13 cellular contexts compared by ENCODE assay signal in the genomic region with DNA sequence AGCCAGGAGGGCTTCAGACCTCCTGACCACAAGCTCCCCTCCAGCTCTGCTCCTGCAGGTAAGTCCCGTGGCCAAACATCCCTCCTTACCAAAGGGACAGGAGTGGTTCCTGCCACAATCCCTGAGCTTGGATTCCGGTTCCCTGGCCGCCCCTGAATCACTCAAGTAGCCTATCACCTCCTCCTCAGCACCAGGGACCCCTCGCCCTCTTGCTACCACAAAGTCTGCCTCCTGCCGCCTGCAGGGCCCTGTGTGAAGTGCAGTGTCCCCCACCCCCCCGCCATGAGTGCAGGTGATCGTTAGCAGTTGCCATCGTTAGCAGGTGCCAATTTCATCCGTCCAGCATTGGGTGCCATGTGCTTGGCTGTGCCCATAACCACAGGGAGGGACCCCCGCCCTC. TPM values are rescaled to one million over a fixed set of nuclear protein-coding genes. Genes with fewer than 3 reads are reported as not detected.
DNase-seq lines count a peak whose midpoint lies in the region; ATAC-seq, FAIRE-seq and TF ChIP-seq lines count a peak whose summit lies in the region.
"Had no signal": no experiment of that assay in that cellular context is flagged by ENCODE, and none has a peak within 500 bp of the region (broad histone marks: within the 10 kb centered on the region; RNA-seq: fewer than 3 reads in every experiment).

No MANE protein-coding gene starts in this region.

- peak; percentile 43 for DNase-seq in ELF-1 (ENCODE audit: low read depth, low spot score)
- peak; percentile 83 for DNase-seq in H9
- DNase-seq in K562 (ENCODE audit: extremely low read depth in 1 of 4, low spot score in 3 of 4), result peak; percentile 46 to 70 (median 68)
- peak; percentile 53 for DNase-seq in mesendoderm
- DNase-seq in effector CD4-positive, alpha-beta T cell, result no peak
- no peak for DNase-seq in NCI-H128 (lab: John Stamatoyannopoulos, UW; ENCODE audit: unreplicated experiment)
- DNase-seq: activated naive CD4-positive, alpha-beta T cell treated with anti-CD3 and anti-CD28 coated beads, Interleukin-2, amount 10 ng/mL, durations not matched to agents 7 days and 5 days; DMS153; mammary epithelial cell; NCI-H226; SIG-M5 had no signal

- H3K36me3 ChIP-seq in K562 (ENCODE audit: control insufficient read depth, insufficient read depth, low read length) (no peaks in the 10 kb centered on the region), mesendoderm (ENCODE audit: control insufficient read depth, insufficient read depth, low read length) (no peaks in the 10 kb centered on the region)

- H3K9me3 ChIP-seq in H9 (ENCODE audit: control insufficient read depth, low read depth, low read length), result no peaks in the 10 kb centered on the region
- no peaks in the 10 kb centered on the region for H3K9me3 ChIP-seq in K562 (replicated peaks; ENCODE audit: control insufficient read depth, insufficient read depth, low read depth, low read length)

- H3K18ac ChIP-seq in H9 (ENCODE audit: insufficient read length, low read depth, low read length) (no peak overlapping the region), mesendoderm (ENCODE audit: low read length) (no peak overlapping the region)

- H2AFZ ChIP-seq in H9 (ENCODE audit: low read length) (no peak overlapping the region), K562 (ENCODE audit: low read depth, low read length) (no peak overlapping the region)

- no peak overlapping the region for H3K14ac ChIP-seq in H9 (ENCODE audit: insufficient read depth, low read length)

- H3K79me1 ChIP-seq in H9 (ENCODE audit: insufficient read depth, low read depth, low read length, poor library complexity, severe bottlenecking) (no peaks in the 10 kb centered on the region), mesendoderm (ENCODE audit: low read length) (no peaks in the 10 kb centered on the region)

- H3K79me2 ChIP-seq in H9 (ENCODE audit: insufficient read depth, low read length), result no peaks in the 10 kb centered on the region
- no peaks in the 10 kb centered on the region for H3K79me2 ChIP-seq in K562 (ENCODE audit: control insufficient read depth, insufficient read depth, low read length)
- H3K79me2 ChIP-seq in mesendoderm (ENCODE audit: control insufficient read depth, insufficient read depth, low read length), result no peaks in the 10 kb centered on the region

- POLR2A ChIA-PET in K562 (lab: Yijun Ruan, JAX), result interaction anchor here (1.0 kb wide), 1 partner anchor 46 kb away, joined by 3 read pairs; no protein-coding TSS in a partner anchor

- no peak for TF ChIP-seq EP300 in K562 (IDR thresholded peaks at IDR 0.05; ENCODE audit: low read length)

- peaks cover 68% of the 10 kb centered on the region for H3K27me3 Mint-ChIP-seq in H9 (ENCODE audit: low read depth)

- intact Hi-C loops in K562 (cut with micrococcal nuclease), result no loop called here

- H2BK5ac ChIP-seq in H9 (ENCODE audit: insufficient read length, low read length) (no peak overlapping the region), mesendoderm (ENCODE audit: low read length) (no peak overlapping the region)

- peak in 1 of 2 experiments; percentile 55; a peak in 2 of 4 replicates for TF ChIP-seq RAD21 in K562 (CRISPR knock-in tag; conservative IDR thresholded peaks at IDR 0.05 in 1 of 2, IDR thresholded peaks at IDR 0.05 in 1 of 2)

- no peak for TF ChIP-seq POLR2A in K562 (conservative IDR thresholded peaks at IDR 0.05)

- BruUV-seq in K562 (replicated peaks; lab: Mats Ljungman, UMichigan), result no TSS peak

- H2BK12ac ChIP-seq in H9 (ENCODE audit: insufficient read length, low read depth, low read length), result no peak overlapping the region

- H3K23me2 ChIP-seq in H9 (ENCODE audit: insufficient read length, low read depth, low read length, poor library complexity, severe bottlenecking), result no peaks in the 10 kb centered on the region

- H4K5ac ChIP-seq in H9 (ENCODE audit: insufficient read length, low read depth, low read length), result no peak overlapping the region
- H4K5ac ChIP-seq in mesendoderm (ENCODE audit: low read length), result no peak overlapping the region

- no peak overlapping the region for H2AK5ac ChIP-seq in H9 (ENCODE audit: insufficient read length, low read length)
- H2AK5ac ChIP-seq in mesendoderm (ENCODE audit: low read length), result no peak overlapping the region

- H3K56ac ChIP-seq in H9 (ENCODE audit: insufficient read length, low read depth, low read length) (no peak overlapping the region), mesendoderm (ENCODE audit: low read length) (no peak overlapping the region)

- H2BK120ac ChIP-seq in H9 (ENCODE audit: low read depth, low read length, poor library complexity, severe bottlenecking) (no peak overlapping the region), mesendoderm (ENCODE audit: low read depth, low read length) (no peak overlapping the region)

- H3K27ac Mint-ChIP-seq in H9, result peak overlapping the region in 1 of 3 experiments; percentile 79; a peak in 1 of 7 replicates
- H3K27ac Mint-ChIP-seq: activated naive CD4-positive, alpha-beta T cell treated with anti-CD3 and anti-CD28 coated beads, Interleukin-2, amount 10 ng/mL, durations not matched to agents 7 days and 5 days; dendritic cell treated with granulocyte-macrophage colony-stimulating factor and Interleukin-4, amounts not matched to agents 40 ng/mL and 50 ng/mL, for 4 days had no signal

- no peaks in the 10 kb centered on the region for H3K36me3 Mint-ChIP-seq in H9 (ENCODE audit: insufficient read depth in 1 of 3, low read depth in 3 of 3)
- H3K36me3 Mint-ChIP-seq: activated naive CD4-positive, alpha-beta T cell treated with anti-CD3 and anti-CD28 coated beads, Interleukin-2, amount 10 ng/mL, durations not matched to agents 7 days and 5 days had no signal

- FAIRE-seq in K562 (lab: Jason Lieb, UNC), result no peak

- TF ChIP-seq CTCF in H9 (conservative IDR thresholded peaks at IDR 0.05), result peak; percentile 71
- TF ChIP-seq CTCF in K562 (IDR thresholded peaks at IDR 0.05 in 2 of 3, conservative IDR thresholded peaks at IDR 0.05 in 1 of 3; ENCODE audit: insufficient read depth in 2 of 3, low read depth in 1 of 3, low read length in 3 of 3), result peak; percentile 57 to 76 (median 75)

- no peaks in the 10 kb centered on the region; a peak in 1 of 5 replicates for H3K9me3 Mint-ChIP-seq in H9
- H3K9me3 Mint-ChIP-seq: activated naive CD4-positive, alpha-beta T cell treated with anti-CD3 and anti-CD28 coated beads, Interleukin-2, amount 10 ng/mL, durations not matched to agents 7 days and 5 days; dendritic cell treated with granulocyte-macrophage colony-stimulating factor and Interleukin-4, amounts not matched to agents 40 ng/mL and 50 ng/mL, for 4 days had no signal

- H3K4me1 ChIP-seq in H9 (ENCODE audit: insufficient read depth, low read length) (no peaks in the 10 kb centered on the region), K562 (replicated peaks in 1 of 2; ENCODE audit: control insufficient read depth in 2 of 2, insufficient read depth in 2 of 2, low read length in 2 of 2) (peaks cover 0 to 23% of the 10 kb centered on the region in 2 experiments; a peak in 2 of 5 replicates), mesendoderm (ENCODE audit: control insufficient read depth, low read depth, low read length) (no peaks in the 10 kb centered on the region)

- H3T11ph ChIP-seq in H9 (ENCODE audit: low read length), result no peak overlapping the region

- H4K91ac ChIP-seq in H9 (ENCODE audit: insufficient read length, low read depth, low read length), result no peak overlapping the region

- H3K4me3 ChIP-seq in K562 (no peak overlapping the region), mesendoderm (ENCODE audit: low read length) (no peak overlapping the region)

- H3K4ac ChIP-seq in H9 (ENCODE audit: low read depth, low read length), result no peak overlapping the region
- H3K4ac ChIP-seq in mesendoderm (ENCODE audit: low read depth, low read length), result no peak overlapping the region

- H3K4me2 ChIP-seq in H9 (ENCODE audit: insufficient read depth, insufficient read length, low read length) (no peak overlapping the region), K562 (ENCODE audit: insufficient read depth, low read length) (no peak overlapping the region), mesendoderm (ENCODE audit: low read length) (no peak overlapping the region)

- H3K9me1 ChIP-seq in K562 (ENCODE audit: control insufficient read depth, insufficient read depth, low read length), result peaks cover 2% of the 10 kb centered on the region

- H3K27ac ChIP-seq in H9 (ENCODE audit: insufficient read length, low read depth, low read length) (no peak overlapping the region), K562 (ENCODE audit: extremely low read depth, low read depth, low read length) (no peak overlapping the region), mesendoderm (ENCODE audit: low read depth, low read length) (no peak overlapping the region)

- H2BK15ac ChIP-seq in H9 (ENCODE audit: low read depth, low read length), result no peak overlapping the region
- no peak overlapping the region for H2BK15ac ChIP-seq in mesendoderm (replicated peaks; ENCODE audit: low read depth)

- H2BK20ac ChIP-seq in H9 (ENCODE audit: low read depth, low read length, poor library complexity, severe bottlenecking), result no peak overlapping the region

- H4K8ac ChIP-seq in H9 (replicated peaks; ENCODE audit: insufficient read length, low read depth, low read length) (no peak overlapping the region), mesendoderm (ENCODE audit: low read depth, low read length) (no peak overlapping the region)

- H3K4me3 Mint-ChIP-seq in H9, result no peak overlapping the region; a peak in 1 of 5 replicates
- H3K4me3 Mint-ChIP-seq: activated naive CD4-positive, alpha-beta T cell treated with anti-CD3 and anti-CD28 coated beads, Interleukin-2, amount 10 ng/mL, durations not matched to agents 7 days and 5 days; dendritic cell treated with granulocyte-macrophage colony-stimulating factor and Interleukin-4, amounts not matched to agents 40 ng/mL and 50 ng/mL, for 4 days had no signal

- H3K4me1 Mint-ChIP-seq in H9, result peaks cover 9 to 31% of the 10 kb centered on the region in 2 experiments; a peak in 3 of 4 replicates

- H4K20me1 ChIP-seq in H9 (ENCODE audit: control insufficient read depth, insufficient read depth, insufficient read length) (no peaks in the 10 kb centered on the region), K562 (replicated peaks; ENCODE audit: control insufficient read depth, insufficient read depth, low read length) (peaks cover 4% of the 10 kb centered on the region)

- H3K23ac ChIP-seq in H9 (ENCODE audit: insufficient read length, low read depth, low read length) (no peak overlapping the region), mesendoderm (ENCODE audit: low read length) (no peak overlapping the region)

- H3K9ac ChIP-seq in H9 (ENCODE audit: extremely low read depth, insufficient read length, low read length) (no peak overlapping the region), K562 (ENCODE audit: insufficient read depth in 1 of 2, low read depth in 2 of 2, low read length in 2 of 2) (peak overlapping the region in 1 of 2 experiments; percentile 6; a peak in 1 of 4 replicates), mesendoderm (ENCODE audit: low read length) (no peak overlapping the region)

- WGBS in H9 (ENCODE audit: extremely low coverage, insufficient read length, low lambda C conversion rate), result no CpG with 5 or more reads among the region's 10 CpGs
- WGBS in K562 (ENCODE audit: insufficient coverage, low coverage, missing lambda C conversion rate), result 27% methylated on average over 10 of the region's 10 CpGs
- no CpG with 5 or more reads among the region's 10 CpGs for WGBS in mesendoderm (ENCODE audit: extremely low coverage, insufficient coverage, low lambda C conversion rate)

- in situ Hi-C loops in K562 (cut with MboI), result no loop called here

- CTCF ChIA-PET in K562 (lab: Yijun Ruan, JAX; ENCODE audit: low intra/inter-chr PET ratio), result interaction anchor here (2.1 kb wide), 1 partner anchor 32 kb away, joined by 7 read pairs; no protein-coding TSS in a partner anchor

- ATAC-seq in K562 (peak; percentile 78), HG03025 (IDR thresholded peaks at IDR 0.05; ENCODE audit: low FRiP score, unreplicated experiment) (no peak)

- no peaks in the 10 kb centered on the region; the same call in 1 of the 2 replicates for H3K27me3 ChIP-seq in H9 (ENCODE audit: insufficient read depth, low read length)
- no peaks in the 10 kb centered on the region for H3K27me3 ChIP-seq in K562 (ENCODE audit: control insufficient read depth in 2 of 2, insufficient read depth in 2 of 2, low read length in 2 of 2)
- no peaks in the 10 kb centered on the region for H3K27me3 ChIP-seq in mesendoderm (ENCODE audit: insufficient read depth, low read length, poor library complexity)

RNA-seq across cellular contexts. Expression of a gene that starts 40.8 kb away (rescaled TPM):
- total RNA-seq in H9 (2021), result 86.5 and 89.9 TPM in 2 replicates
- 101 and 160 TPM in 2 replicates for total RNA-seq in K562 (2011; cell fraction: chromatin; rRNA removed; ENCODE audit: low replicate concordance)
- total RNA-seq in K562 (2011; cell fraction: nucleolus; rRNA removed), result 112 and 117 TPM in 2 replicates
- 92.0 and 98.2 TPM in 2 replicates for total RNA-seq in K562 (2011; cell fraction: nucleoplasm; rRNA removed)
- total RNA-seq in K562 (2014; rRNA removed), result 63.2 and 82.2 TPM in 2 replicates
- 42.0 and 48.5 TPM in 2 replicates for total RNA-seq in K562 (2014; rRNA removed; fragmentation: Illumina TruSeq; extraction: Trizol)
- 54.4 and 66.7 TPM in 2 replicates for total RNA-seq in K562 (2015; rRNA removed; fragmentation: Illumina TruSeq; extraction: Trizol)
- 63.1 and 70.3 TPM in 2 replicates for total RNA-seq in K562 (2021)
- 46.6 and 57.6 TPM in 2 replicates for polyA plus RNA-seq in K562 (2011; rRNA removed)
- 70.4 and 122 TPM in 2 replicates for polyA plus RNA-seq in K562 (2011; cell fraction: cytosol; rRNA removed)
- polyA plus RNA-seq in K562 (2011; cell fraction: nucleus; rRNA removed), result 84.9 and 193 TPM in 2 replicates
- 65.4 and 79.1 TPM in 2 replicates for polyA plus RNA-seq in K562 (2012)
- polyA plus RNA-seq in K562 (2014; fragmentation: Illumina TruSeq; extraction: Trizol), result 68.9 and 81.9 TPM in 2 replicates
- polyA plus RNA-seq in K562 (2014; fragmentation: Nextera tagmentation; extraction: Ambion mirVana), result 1 to 10 TPM in 1 of 2 experiments, under 1 TPM in 1; 0.90 to 1.8 TPM
- 84.7 and 95.1 TPM in 2 replicates for polyA plus RNA-seq in K562 (2014; rRNA removed)
- polyA minus RNA-seq in K562 (2011; rRNA and poly(A)+ RNA removed), result 29.0 and 45.3 TPM in 2 replicates
- polyA minus RNA-seq in K562 (2011; cell fraction: cytosol; rRNA and poly(A)+ RNA removed), result 53.6 and 66.7 TPM in 2 replicates
- 32.7 and 38.9 TPM in 2 replicates for polyA minus RNA-seq in K562 (2011; cell fraction: nucleus; rRNA and poly(A)+ RNA removed)
- 109 TPM for polyA plus RNA-seq in mesendoderm (2013, experiment 1 of 2)
- 113 TPM for polyA plus RNA-seq in mesendoderm (2013, experiment 2 of 2)

Comparison
In these comparisons a context has a peak if more than half of its experiments do, and no peak if none do; other contexts are left out.
1. DNase-seq: peak in ELF-1 (single experiment), H9 (single experiment), K562 (4 of 4) and mesendoderm (single experiment); none in effector CD4-positive, alpha-beta T cell (single experiment) and NCI-H128 (single experiment).